ENCODE assay signal across 13 cellular contexts in the genomic region with DNA sequence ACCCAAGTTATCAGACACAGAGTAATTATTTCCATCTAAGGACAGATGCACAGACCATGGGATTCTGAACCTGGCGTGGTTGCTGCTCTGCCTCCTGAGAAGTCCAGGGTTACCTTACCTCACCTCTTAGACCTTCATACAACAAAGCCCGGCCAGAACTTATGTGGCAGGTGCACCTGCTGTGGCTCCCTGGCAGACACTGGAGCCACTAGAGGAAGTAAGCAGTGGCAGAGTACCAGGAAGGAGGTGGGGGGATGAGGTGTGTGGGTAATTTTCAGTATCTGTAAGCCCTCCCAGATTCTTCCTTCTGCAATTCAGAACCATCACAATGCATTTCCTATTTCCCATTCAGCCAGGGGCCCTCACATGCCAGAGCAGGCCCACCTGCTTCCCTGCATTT.
DNase-seq lines count a peak whose midpoint lies in the region; ATAC-seq and TF ChIP-seq lines count a peak whose summit lies in the region.
"Had no signal": no experiment of that assay in that cellular context is flagged by ENCODE, and none has a peak within 500 bp of the region (broad histone marks: within the 10 kb centered on the region; RNA-seq: fewer than 3 reads in every experiment).

No MANE protein-coding gene starts in this region.

- no TSS peak for BruUV-seq in OCI-LY7 (replicated peaks; lab: Mats Ljungman, UMichigan)

- DNase-seq in activated naive CD4-positive, alpha-beta T cell treated with anti-CD3 and anti-CD28 coated beads for 36 hours: peak; percentile 26
- DNase-seq in activated naive CD4-positive, alpha-beta T cell treated with Interleukin-2 at 50 U/mL for 16 hours: no peak
- DNase-seq in OCI-LY7 (ENCODE audit: low spot score) (peak; percentile 44), left colon (no peak), D341Med (ENCODE audit: low spot score) (no peak), smooth muscle cell (lab: John Stamatoyannopoulos, UW; ENCODE audit: unreplicated experiment) (no peak)
- no peak for DNase-seq in effector memory CD8-positive, alpha-beta T cell
- DNase-seq: NCI-H1694; spleen; stimulated activated CD8-positive, alpha-beta memory T cell treated with anti-CD3 and anti-CD28 coated beads, Interleukin-4, amount 100 ng/mL, for 48 hours had no signal

- H3K4me1 ChIP-seq in OCI-LY7 (ENCODE audit: insufficient read depth, low read length, poor library complexity, severe bottlenecking) (peaks cover 31% of the 10 kb centered on the region), stomach smooth muscle (ENCODE audit: control insufficient read depth, insufficient read depth, low read length) (peaks cover 29% of the 10 kb centered on the region), smooth muscle cell (ENCODE audit: low read depth) (peaks cover 3% of the 10 kb centered on the region)

- H3K27ac ChIP-seq in OCI-LY7 (ENCODE audit: low read depth, low read length, poor library complexity, severe bottlenecking) (peak overlapping the region; percentile 48), stomach smooth muscle (ENCODE audit: low read length) (no peak overlapping the region), smooth muscle cell (ENCODE audit: low read depth) (no peak overlapping the region)

- H3K27ac Mint-ChIP-seq in activated naive CD4-positive, alpha-beta T cell treated with anti-CD3 and anti-CD28 coated beads for 36 hours: no peak overlapping the region
- peak overlapping the region; percentile 77 to 94 for H3K27ac Mint-ChIP-seq in effector memory CD8-positive, alpha-beta T cell

- peaks cover 37% of the 10 kb centered on the region for H3K4me1 Mint-ChIP-seq in activated naive CD4-positive, alpha-beta T cell treated with anti-CD3 and anti-CD28 coated beads for 36 hours (ENCODE audit: low read depth)
- H3K4me1 Mint-ChIP-seq in effector memory CD8-positive, alpha-beta T cell (ENCODE audit: low read depth in 2 of 2): peaks cover 34 to 37% of the 10 kb centered on the region in 2 donors

- H3K9me3 Mint-ChIP-seq in activated naive CD4-positive, alpha-beta T cell treated with anti-CD3 and anti-CD28 coated beads for 36 hours: no peaks in the 10 kb centered on the region
- no peaks in the 10 kb centered on the region for H3K9me3 Mint-ChIP-seq in effector memory CD8-positive, alpha-beta T cell

- no peak for TF ChIP-seq CTCF in OCI-LY7 (conservative IDR thresholded peaks at IDR 0.05; ENCODE audit: low read length)
- TF ChIP-seq CTCF in smooth muscle cell (IDR thresholded peaks at IDR 0.05; ENCODE audit: borderline replicate concordance, insufficient read depth, poor library complexity, severe bottlenecking): no peak

- H3K4me3 Mint-ChIP-seq in activated naive CD4-positive, alpha-beta T cell treated with anti-CD3 and anti-CD28 coated beads for 36 hours: peak overlapping the region; percentile 82
- H3K4me3 Mint-ChIP-seq in effector memory CD8-positive, alpha-beta T cell: peak overlapping the region; percentile 78 to 86

- CTCF ChIA-PET in activated naive CD4-positive, alpha-beta T cell treated with anti-CD3 and anti-CD28 coated beads for 36 hours (lab: Charles Lee): interaction anchor here (0.6 to 2.2 kb wide), 2 partner anchors 56 to 241 kb away, joined by 3 to 9 read pairs; no protein-coding TSS in a partner anchor
- CTCF ChIA-PET in OCI-LY7 (lab: Charles Lee; ENCODE audit: unreplicated experiment): interaction anchor here (1.7 kb wide), 1 partner anchor 32 kb away, joined by 4 read pairs; no protein-coding TSS in a partner anchor

- H3K79me2 ChIP-seq in OCI-LY7 (ENCODE audit: insufficient read depth, low read depth, low read length) (peaks cover 26% of the 10 kb centered on the region; the same call in 1 of the 2 replicates), smooth muscle cell (ENCODE audit: low read depth) (no peaks in the 10 kb centered on the region)

- POLR2A ChIA-PET in OCI-LY7 (lab: Charles Lee): interaction anchor here (0.9 to 1.1 kb wide), 6 partner anchors 9 to 174 kb away, joined by 3 to 8 read pairs (median 3); partner anchors contain the start of gene GPR18

- no peaks in the 10 kb centered on the region for H3K27me3 Mint-ChIP-seq in activated naive CD4-positive, alpha-beta T cell treated with anti-CD3 and anti-CD28 coated beads for 36 hours (ENCODE audit: low read depth)
- no peaks in the 10 kb centered on the region for H3K27me3 Mint-ChIP-seq in effector memory CD8-positive, alpha-beta T cell

- peaks cover 3% of the 10 kb centered on the region for H3F3A ChIP-seq in smooth muscle cell (ENCODE audit: low read depth)

- H3K4me3 ChIP-seq in OCI-LY7 (ENCODE audit: low read depth, low read length, poor library complexity, severe bottlenecking) (peak overlapping the region; percentile 82), stomach smooth muscle (ENCODE audit: low read length in 2 of 2) (peak overlapping the region; percentile 68 to 91), smooth muscle cell (no peak overlapping the region)

- ATAC-seq in effector memory CD8-positive, alpha-beta T cell (replicated peaks): no peak
- no peak for ATAC-seq in left colon
- ATAC-seq: HepG2, Panc1 had no signal

- intact Hi-C loops in activated naive CD4-positive, alpha-beta T cell treated with anti-CD3 and anti-CD28 coated beads for 36 hours (cut with micrococcal nuclease): loop anchor here (1.0 to 10.0 kb wide), 2 partner anchors 8 to 1649 kb away; partner anchors contain the start of gene RAP2A
- intact Hi-C loops in OCI-LY7 (cut with micrococcal nuclease; ENCODE audit: unreplicated experiment) (no loop called here), left colon (cut with DNase I, micrococcal nuclease) (no loop called here)

- H3K9me2 ChIP-seq in OCI-LY7 (ENCODE audit: insufficient read depth, low read length): no peaks in the 10 kb centered on the region

- 93% methylated on average over 2 of the region's 2 CpGs for WGBS in smooth muscle cell (ENCODE audit: low lambda C conversion rate)

- H3K9me3 ChIP-seq in OCI-LY7 (ENCODE audit: low read length): no peaks in the 10 kb centered on the region
- H3K9me3 ChIP-seq in stomach smooth muscle (ENCODE audit: control insufficient read depth in 2 of 2, low read length in 2 of 2): no peaks in the 10 kb centered on the region
- H3K9me3 ChIP-seq in smooth muscle cell (replicated peaks; ENCODE audit: low read depth): no peaks in the 10 kb centered on the region
- H3K9me3 ChIP-seq: spleen had no signal

- H3K36me3 ChIP-seq in OCI-LY7 (ENCODE audit: insufficient read depth, low read length) (peaks cover 2% of the 10 kb centered on the region; the same call in 1 of the 2 replicates), stomach smooth muscle (ENCODE audit: control insufficient read depth in 2 of 2, insufficient read depth in 2 of 2, low read length in 2 of 2) (no peaks in the 10 kb centered on the region), smooth muscle cell (ENCODE audit: low read depth) (no peaks in the 10 kb centered on the region)
- H3K36me3 ChIP-seq: spleen had no signal

- no peaks in the 10 kb centered on the region for H3K27me3 ChIP-seq in stomach smooth muscle (ENCODE audit: control insufficient read depth in 1 of 2, insufficient read depth in 2 of 2, low read length in 2 of 2)
- no peaks in the 10 kb centered on the region for H3K27me3 ChIP-seq in smooth muscle cell (ENCODE audit: low read depth)

- H3K4me2 ChIP-seq in OCI-LY7 (ENCODE audit: low read length) (peak overlapping the region; percentile 81), smooth muscle cell (no peak overlapping the region)

- no peak overlapping the region for H2AFZ ChIP-seq in OCI-LY7 (ENCODE audit: low read length)
- H2AFZ ChIP-seq in smooth muscle cell (ENCODE audit: low read depth): no peak overlapping the region

- no peaks in the 10 kb centered on the region for H3K36me3 Mint-ChIP-seq in activated naive CD4-positive, alpha-beta T cell treated with anti-CD3 and anti-CD28 coated beads for 36 hours (ENCODE audit: low read depth)
- peaks cover 41% of the 10 kb centered on the region for H3K36me3 Mint-ChIP-seq in effector memory CD8-positive, alpha-beta T cell (ENCODE audit: insufficient read depth)

- H4K20me1 ChIP-seq in OCI-LY7 (ENCODE audit: insufficient read depth, low read length) (no peaks in the 10 kb centered on the region), smooth muscle cell (ENCODE audit: low read depth) (no peaks in the 10 kb centered on the region)

- H3K9ac ChIP-seq in stomach smooth muscle (ENCODE audit: low read length in 2 of 2) (no peak overlapping the region), smooth muscle cell (ENCODE audit: low read depth) (no peak overlapping the region)

Comparison
In these comparisons a context has a peak if more than half of its experiments do, and no peak if none do; other contexts are left out.
1. DNase-seq: peak in activated naive CD4-positive, alpha-beta T cell treated with anti-CD3 and anti-CD28 coated beads for 36 hours (single experiment) and OCI-LY7 (single experiment); none in activated naive CD4-positive, alpha-beta T cell treated with Interleukin-2 at 50 U/mL for 16 hours (single experiment), effector memory CD8-positive, alpha-beta T cell (0 of 3), left colon (0 of 2), D341Med (single experiment) and smooth muscle cell (single experiment).